In genomic region chr6:136989591-136990578, GRCh38 we compare ENCODE assay signal across 8 cellular contexts. TPM values are rescaled to one million over a fixed set of nuclear protein-coding genes. Genes with fewer than 3 reads are reported as not detected.
DNase-seq lines count a peak whose midpoint lies in the region; ATAC-seq, FAIRE-seq and TF ChIP-seq lines count a peak whose summit lies in the region.

No MANE protein-coding gene starts in this region.

- H3K27ac ChIP-seq in IMR-90 (ENCODE audit: insufficient read depth, low read length) = no peak overlapping the region
- no peak overlapping the region for H3K27ac ChIP-seq in GM12878 (ENCODE audit: control insufficient read depth, insufficient read depth)
- no peak overlapping the region for H3K27ac ChIP-seq in kidney (ENCODE audit: low read depth in 2 of 2, low read length in 2 of 2)
- peak overlapping the region in 3 of 5 donors; percentile 16 to 45 (median 39) for H3K27ac ChIP-seq in stomach

- FAIRE-seq in GM12878 (lab: Jason Lieb, UNC) = no peak
- FAIRE-seq in kidney (lab: Jason Lieb, UNC) = no peak

- BruUV-seq in IMR-90 (replicated peaks; lab: Mats Ljungman, UMichigan) = no TSS peak
- BruUV-seq in GM12878 (replicated peaks; lab: Mats Ljungman, UMichigan) = no TSS peak

- TF ChIP-seq EP300 in GM12878 (IDR thresholded peaks at IDR 0.05; ENCODE audit: borderline replicate concordance in 1 of 2, control insufficient read depth in 1 of 2, low read depth in 2 of 2, low read length in 2 of 2) (no peak), stomach (IDR thresholded peaks at IDR 0.05) (no peak)

- POLR2A ChIA-PET in IMR-90 (lab: Charles Lee; ENCODE audit: unreplicated experiment) (no interaction called here), GM12878 (lab: Charles Lee) (no interaction called here)

- 2% methylated on average over 28 of the region's 44 CpGs; no CpG with 5 or more reads in 1 of the 2 experiments for WGBS in IMR-90 (ENCODE audit: extremely low coverage in 2 of 2, insufficient read length in 1 of 2), 2 experiments
- 26% methylated on average over 44 of the region's 44 CpGs for WGBS in GM12878 (ENCODE audit: insufficient coverage, insufficient replicate concordance, low lambda C conversion rate, missing lambda C conversion rate)
- WGBS in stomach, 5 donors = 3 to 9% (median 4%) methylated on average over 30 to 44 of the region's 44 CpGs

- no peak overlapping the region for H2BK20ac ChIP-seq in IMR-90 (ENCODE audit: low read depth, low read length)

- peaks cover 33% of the 10 kb centered on the region for H3K27me3 ChIP-seq in IMR-90 (ENCODE audit: control insufficient read depth, insufficient read depth, low read length)
- peaks cover 1 to 26% of the 10 kb centered on the region in 2 experiments for H3K27me3 ChIP-seq in GM12878 (replicated peaks in 1 of 2; ENCODE audit: control insufficient read depth in 2 of 2, insufficient read depth in 2 of 2, low read length in 1 of 2)
- H3K27me3 ChIP-seq in stomach = peaks cover 0 to 64% (median 13%) of the 10 kb centered on the region in 3 donors

- no peak for DNase-seq in IMR-90
- no peak for DNase-seq in GM12878 (ENCODE audit: low read depth, low spot score)
- DNase-seq in kidney = no peak
- DNase-seq in stomach = no peak
- no peak for DNase-seq in AML-193 (lab: John Stamatoyannopoulos, UW)
- DNase-seq in activated CD8-positive, alpha-beta memory T cell treated with anti-CD3 and anti-CD28 coated beads, Interleukin-2, amount 50 U/mL, for 48 hours = no peak

- no peak overlapping the region for H4K91ac ChIP-seq in IMR-90 (ENCODE audit: insufficient read depth, low read depth, low read length)

- SMC1A ChIA-PET in GM12878 (lab: Charles Lee; ENCODE audit: uncharacterized antibody, unreplicated experiment) = interaction anchor here (0.7 kb wide), 1 partner anchor 18 kb away, joined by 3 read pairs; no protein-coding TSS in a partner anchor

- ATAC-seq in IMR-90 (ENCODE audit: low read depth) = peak; percentile 44
- ATAC-seq in GM12878 = no peak
- no peak for ATAC-seq in GM21737 (IDR thresholded peaks at IDR 0.05; ENCODE audit: unreplicated experiment)
- ATAC-seq in HG03108 (IDR thresholded peaks at IDR 0.05; ENCODE audit: unreplicated experiment) = no peak

- no peak overlapping the region for H4K8ac ChIP-seq in IMR-90 (ENCODE audit: low read depth in 2 of 2, low read length in 2 of 2)

- no peak overlapping the region for H3K18ac ChIP-seq in IMR-90 (ENCODE audit: low read depth, low read length)

- H2AK5ac ChIP-seq in IMR-90 (ENCODE audit: low read depth, low read length) = no peak overlapping the region

- no peak overlapping the region for H2BK120ac ChIP-seq in IMR-90 (ENCODE audit: low read depth, low read length)

- peak overlapping the region; percentile 81 for H2AFZ ChIP-seq in IMR-90 (replicated peaks; ENCODE audit: low read length, poor library complexity)
- no peak overlapping the region for H2AFZ ChIP-seq in GM12878 (ENCODE audit: control insufficient read depth, low read depth, low read length)

- dilution Hi-C loops in IMR-90 (cut with HindIII; ENCODE audit: low sequenced_read_pairs, unreplicated experiment) = no loop called here

- TF ChIP-seq CTCF in IMR-90 (conservative IDR thresholded peaks at IDR 0.05; ENCODE audit: low read depth, low read length) (no peak), GM12878 (IDR thresholded peaks at IDR 0.05 in 2 of 3, conservative IDR thresholded peaks at IDR 0.05 in 1 of 3; ENCODE audit: control insufficient read depth in 2 of 3, extremely low read depth in 1 of 3, insufficient read depth in 1 of 3, low read depth in 3 of 3, low read length in 3 of 3) (no peak), kidney (IDR thresholded peaks at IDR 0.05; ENCODE audit: borderline replicate concordance, extremely low read depth, insufficient read depth) (no peak), stomach (IDR thresholded peaks at IDR 0.05) (no peak)

- no peak overlapping the region for H3K4ac ChIP-seq in IMR-90 (ENCODE audit: low read depth, low read length)

- peak overlapping the region; percentile 15; the same call in 1 of the 2 replicates for H3K4me3 ChIP-seq in IMR-90 (ENCODE audit: insufficient read depth, low read depth, low read length)
- no peak overlapping the region for H3K4me3 ChIP-seq in GM12878
- H3K4me3 ChIP-seq in kidney (ENCODE audit: low read length in 2 of 2) = peak overlapping the region; percentile 9 to 43
- peak overlapping the region; percentile 37 to 48 (median 40) for H3K4me3 ChIP-seq in stomach

- no peak overlapping the region for H4K5ac ChIP-seq in IMR-90 (ENCODE audit: low read depth, low read length)

- H3K9me1 ChIP-seq in IMR-90 (ENCODE audit: insufficient read depth, low read length) = no peaks in the 10 kb centered on the region

- no peak overlapping the region for H3K9ac ChIP-seq in IMR-90 (ENCODE audit: low read depth, low read length)
- no peak overlapping the region for H3K9ac ChIP-seq in GM12878 (ENCODE audit: control insufficient read depth, insufficient read depth, low read length)
- H3K9ac ChIP-seq in kidney (ENCODE audit: low read length in 2 of 2) = no peak overlapping the region

- no peak overlapping the region for H2BK5ac ChIP-seq in IMR-90 (ENCODE audit: low read depth, low read length, poor library complexity, severe bottlenecking)

- no peaks in the 10 kb centered on the region for H3K36me3 ChIP-seq in IMR-90 (ENCODE audit: control insufficient read depth, insufficient read depth, low read length)
- no peaks in the 10 kb centered on the region for H3K36me3 ChIP-seq in GM12878 (ENCODE audit: control insufficient read depth in 2 of 2, insufficient read depth in 2 of 2, low read length in 1 of 2)
- no peaks in the 10 kb centered on the region for H3K36me3 ChIP-seq in kidney (ENCODE audit: control insufficient read depth in 1 of 2, insufficient read depth in 2 of 2, low read length in 2 of 2)
- H3K36me3 ChIP-seq in stomach = no peaks in the 10 kb centered on the region

- no peak for TF ChIP-seq RAD21 in IMR-90 (IDR thresholded peaks at IDR 0.05; ENCODE audit: low read length)
- no peak for TF ChIP-seq RAD21 in GM12878 (IDR thresholded peaks at IDR 0.05; ENCODE audit: insufficient read depth, low read depth, low read length)

- TF ChIP-seq POLR2A in IMR-90 (IDR thresholded peaks at IDR 0.05; ENCODE audit: low read depth, low read length) (no peak), GM12878 (IDR thresholded peaks at IDR 0.05; ENCODE audit: low read depth, low read length) (no peak), stomach (IDR thresholded peaks at IDR 0.05) (no peak)

- CTCF ChIA-PET in IMR-90 (lab: Yijun Ruan, JAX) (interaction anchor here (1.0 kb wide), 1 partner anchor 21 kb away, joined by 3 read pairs; no protein-coding TSS in a partner anchor), GM12878 (lab: Yijun Ruan, JAX) (interaction anchor here (0.7 to 1.1 kb wide), 2 partner anchors 60 to 82 kb away, joined by 3 read pairs; no protein-coding TSS in a partner anchor)

- H3K79me1 ChIP-seq in IMR-90 (ENCODE audit: low read depth in 1 of 2, low read length in 2 of 2) = no peaks in the 10 kb centered on the region

- 0 out of 2 replicates have a peak overlapping the region, but pooled peaks have one; percentile 16 for H3K23ac ChIP-seq in IMR-90 (ENCODE audit: low read depth, low read length)

- H4K20me1 ChIP-seq in IMR-90 (ENCODE audit: insufficient read depth, low read length) (no peaks in the 10 kb centered on the region), GM12878 (ENCODE audit: control insufficient read depth, insufficient read depth) (no peaks in the 10 kb centered on the region)

- in situ Hi-C loops in IMR-90 (cut with MboI; ENCODE audit: low sequenced_read_pairs) = no loop called here
- in situ Hi-C loops in GM12878 (cut with MboI) = no loop called here

- no peak overlapping the region for H3K14ac ChIP-seq in IMR-90 (replicated peaks; ENCODE audit: low read depth, low read length)

- RAD21 ChIA-PET in GM12878 (lab: Charles Lee; ENCODE audit: unreplicated experiment) = no interaction called here

- H3K4me1 ChIP-seq in IMR-90 (ENCODE audit: control insufficient read depth, insufficient read depth, low read length) (peaks cover 3% of the 10 kb centered on the region; the same call in 1 of the 2 replicates), GM12878 (ENCODE audit: control insufficient read depth, insufficient read depth, low read length) (no peaks in the 10 kb centered on the region), kidney (ENCODE audit: control insufficient read depth in 1 of 2, insufficient read depth in 1 of 2, low read depth in 1 of 2, low read length in 2 of 2) (peaks cover 3 to 6% of the 10 kb centered on the region in 2 donors), stomach (peaks cover 0 to 20% (median 11%) of the 10 kb centered on the region in 4 donors)

- no peaks in the 10 kb centered on the region for H3K9me3 ChIP-seq in IMR-90 (ENCODE audit: control insufficient read depth, insufficient read depth, low read length)
- H3K9me3 ChIP-seq in GM12878 (replicated peaks; ENCODE audit: control insufficient read depth, insufficient read depth, low read length) = no peaks in the 10 kb centered on the region
- no peaks in the 10 kb centered on the region for H3K9me3 ChIP-seq in kidney (ENCODE audit: control insufficient read depth in 1 of 2, low read length in 2 of 2)
- no peaks in the 10 kb centered on the region for H3K9me3 ChIP-seq in stomach

- intact Hi-C loops in IMR-90 (cut with micrococcal nuclease) = no loop called here
- intact Hi-C loops in GM12878 (cut with micrococcal nuclease; ENCODE audit: unreplicated experiment) = no loop called here
- intact Hi-C loops in kidney (cut with DNase I) = no loop called here
- intact Hi-C loops in stomach (cut with DNase I; ENCODE audit: low total_unique reads) = no loop called here

- H3K56ac ChIP-seq in IMR-90 (ENCODE audit: extremely low read depth, insufficient read depth, low read length) = no peak overlapping the region

- no peaks in the 10 kb centered on the region for H3K79me2 ChIP-seq in GM12878 (ENCODE audit: control insufficient read depth, insufficient read depth, low read length)

- H2BK15ac ChIP-seq in IMR-90 (ENCODE audit: low read depth, low read length) = no peak overlapping the region

- H2AK9ac ChIP-seq in IMR-90 (replicated peaks; ENCODE audit: low read depth, low read length, poor library complexity) = no peak overlapping the region

- H3K4me2 ChIP-seq in IMR-90 (ENCODE audit: low read depth, low read length) (peak overlapping the region; percentile 66), GM12878 (ENCODE audit: control insufficient read depth, insufficient read depth) (no peak overlapping the region)

RNA-seq across cellular contexts. Expression of gene IL20RA, which starts 54.9 kb away (rescaled TPM):
- total RNA-seq in IMR-90 (2012; rRNA removed) (under 0.01 TPM in 1 of 2 replicates, not detected in the other), GM12878 (2014; rRNA removed) (0.11 TPM in 1 of 2 replicates, not detected in the other), GM12878 (2014; rRNA removed; fragmentation: Illumina TruSeq; extraction: Trizol) (0.09 TPM in 1 of 2 replicates, not detected in the other), GM12878 (2021) (0.08 TPM in 1 of 2 replicates, not detected in the other), kidney (0.16 TPM), stomach (10 to 100 TPM in 2 of 5 donors, 1 to 10 TPM in 2, under 1 TPM in 1; 0.45 to 38.5 (median 5.2) TPM)
- polyA plus RNA-seq in IMR-90 (2012; rRNA removed) (0.02 TPM in 1 of 2 replicates, not detected in the other), GM12878 (2011; rRNA removed) (0.11 and 0.16 TPM in 2 replicates), GM12878 (2014; fragmentation: Illumina TruSeq; extraction: Trizol) (0.03 TPM in 1 of 2 replicates, not detected in the other), GM12878 (2014; fragmentation: Nextera tagmentation; extraction: Ambion mirVana) (under 1 TPM; 0.02 to 0.16 TPM), GM12878 (2014; rRNA removed) (0.05 TPM in 1 of 2 replicates, not detected in the other), GM12878 (2016; fragmentation: Nextera tagmentation; extraction: Ambion mirVana) (not detected), kidney (ENCODE audit: insufficient read depth, low read depth, low replicate concordance) (0.34 TPM), stomach (10 to 100 TPM in 1 of 3 donors, 1 to 10 TPM in 2; 6.8 to 13.6 (median 7.1) TPM)
- not detected in 2 replicates for polyA plus RNA-seq in IMR-90 (2012; cell fraction: cytosol; rRNA removed)
- polyA plus RNA-seq in IMR-90 (2012; cell fraction: nucleus; rRNA removed; ENCODE audit: low replicate concordance) = 0.05 TPM in 1 of 2 replicates, not detected in the other
- total RNA-seq in GM12878 (2013; cell fraction: nucleolus; rRNA removed) = 0.19 TPM in 1 of 2 replicates, not detected in the other
- not detected for polyA plus RNA-seq in GM12878 (2011; ENCODE audit: low read depth)
- 0.02 and 0.06 TPM in 2 replicates for polyA plus RNA-seq in GM12878 (2011; cell fraction: cytosol; rRNA removed)
- polyA plus RNA-seq in GM12878 (2011; cell fraction: nucleus; rRNA removed) = 0.06 and 0.09 TPM in 2 replicates
- not detected in 2 replicates for polyA plus RNA-seq in GM12878 (2012)
- polyA minus RNA-seq in GM12878 (2011; rRNA and poly(A)+ RNA removed) = not detected in 2 replicates
- not detected in 2 replicates for polyA minus RNA-seq in GM12878 (2011; cell fraction: cytosol; rRNA and poly(A)+ RNA removed)
- polyA minus RNA-seq in GM12878 (2011; cell fraction: nucleus; rRNA and poly(A)+ RNA removed) = not detected in 2 replicates

Comparison
In these comparisons a context has a peak if more than half of its experiments do, and no peak if none do; other contexts are left out.
1. H3K27ac ChIP-seq: peak in stomach (3 of 5); none in IMR-90 (single experiment), GM12878 (single experiment) and kidney (0 of 2).